ENCODE assay signal across 7 cellular contexts in the genomic region with DNA sequence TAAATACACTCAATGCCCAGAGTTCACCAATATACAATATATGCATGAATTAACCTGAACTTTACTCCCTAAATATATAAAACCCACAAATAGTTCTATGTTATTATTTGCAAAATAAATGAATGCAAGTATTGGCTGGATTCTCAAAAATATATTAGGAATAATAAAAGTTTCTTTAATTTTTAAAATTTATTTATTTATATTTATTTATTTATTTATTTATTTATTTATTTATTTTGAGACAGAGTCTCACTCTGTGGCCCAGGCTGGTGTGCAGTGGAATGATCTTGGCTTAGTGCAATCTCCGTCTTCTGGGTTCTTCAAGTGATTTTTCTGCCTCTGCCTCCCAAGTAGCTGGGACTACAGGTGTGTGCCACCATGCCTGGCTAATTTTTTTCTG.
"Had no signal": no experiment of that assay in that cellular context is flagged by ENCODE, and none has a peak within 500 bp of the region (broad histone marks: within the 10 kb centered on the region; RNA-seq: fewer than 3 reads in every experiment).

No MANE protein-coding gene starts in this region.

- H3K4me3 Mint-ChIP-seq: IgD-negative memory B cell had no signal

- H3K27ac Mint-ChIP-seq: IgD-negative memory B cell had no signal

- DNase-seq: IMR-90, KBM-7, KG1 had no signal

- H3K4me3 ChIP-seq: K562 had no signal

- H3K4me1 Mint-ChIP-seq: IgD-negative memory B cell had no signal

- FAIRE-seq: HepG2, K562 had no signal

- H3K27ac ChIP-seq: HL-60 had no signal

- H3K27me3 Mint-ChIP-seq: IgD-negative memory B cell had no signal

- H3K36me3 Mint-ChIP-seq: IgD-negative memory B cell had no signal

- ATAC-seq: HepG2, K562 had no signal

- H3K9me3 Mint-ChIP-seq: IgD-negative memory B cell had no signal
